In genomic region chr18:45837283-45838070, GRCh38 we compare ENCODE assay signal across 8 cellular contexts. TPM values are rescaled to one million over a fixed set of nuclear protein-coding genes. Genes with fewer than 3 reads are reported as not detected.
DNase-seq lines count a peak whose midpoint lies in the region; ATAC-seq lines count a peak whose summit lies in the region.

No MANE protein-coding gene starts in this region.

- peak overlapping the region; percentile 28; the same call in 1 of the 2 replicates for H3K9ac ChIP-seq in HUES64 (ENCODE audit: low read depth, low read length)

- WGBS in HUES64 = 7% methylated on average over 84 of the region's 84 CpGs

- H3K27ac ChIP-seq in HUES64 (ENCODE audit: low read depth, low read length) = no peak overlapping the region
- H3K27ac ChIP-seq in skin epidermis = no peak overlapping the region

- H3K27me3 ChIP-seq in HUES64 (ENCODE audit: insufficient read depth, low read length) = peaks cover 47% of the 10 kb centered on the region

- ATAC-seq in left ventricle myocardium superior (peak; percentile 75), HG02870 (IDR thresholded peaks at IDR 0.05; ENCODE audit: unreplicated experiment) (no peak)

- no peaks in the 10 kb centered on the region for H3K36me3 ChIP-seq in HUES64 (ENCODE audit: insufficient read depth, low read length)

- no peaks in the 10 kb centered on the region for H3K9me3 ChIP-seq in HUES64 (ENCODE audit: insufficient read depth, low read depth, low read length)

- intact Hi-C loops in left ventricle myocardium superior (cut with micrococcal nuclease) = loop anchor here (10.0 kb wide), 1 partner anchor 113 kb away; the partner anchor contains the start of gene SLC14A1

- peak overlapping the region; percentile 53 for H3K4me3 ChIP-seq in HUES64 (ENCODE audit: low read length)
- peak overlapping the region; percentile 9 to 31 (median 25) for H3K4me3 ChIP-seq in skin epidermis

- DNase-seq in EL = peak; percentile 47
- peak; percentile 30 for DNase-seq in activated naive CD4-positive, alpha-beta T cell treated with Interleukin-2 at 50 U/mL for 16 hours
- peak; percentile 72 for DNase-seq in left ventricle myocardium superior
- no peak for DNase-seq in HCEC 1CT
- no peak for DNase-seq in NCI-H2196 (lab: John Stamatoyannopoulos, UW; ENCODE audit: unreplicated experiment)

- H3K4me1 ChIP-seq in HUES64 (ENCODE audit: insufficient read depth, low read length) = 0 out of 2 replicates have a peak, but pooled peaks cover 10% of the 10 kb centered on the region

RNA-seq across cellular contexts. Expression of gene SIGLEC15, which starts 12.0 kb away (rescaled TPM):
- 0.10 TPM for polyA plus RNA-seq in HUES64 (2013, experiment 1 of 2)
- polyA plus RNA-seq in HUES64 (2013, experiment 2 of 2) = 0.19 TPM
- 0.10 TPM for total RNA-seq in left ventricle myocardium superior

Comparison
In these comparisons a context has a peak if more than half of its experiments do, and no peak if none do; other contexts are left out.
1. DNase-seq: peak in EL (single experiment), activated naive CD4-positive, alpha-beta T cell treated with Interleukin-2 at 50 U/mL for 16 hours (single experiment) and left ventricle myocardium superior (single experiment); none in HCEC 1CT (single experiment) and NCI-H2196 (single experiment).